Comparison of ENCODE assay signal across 8 cellular contexts in the genomic region with DNA sequence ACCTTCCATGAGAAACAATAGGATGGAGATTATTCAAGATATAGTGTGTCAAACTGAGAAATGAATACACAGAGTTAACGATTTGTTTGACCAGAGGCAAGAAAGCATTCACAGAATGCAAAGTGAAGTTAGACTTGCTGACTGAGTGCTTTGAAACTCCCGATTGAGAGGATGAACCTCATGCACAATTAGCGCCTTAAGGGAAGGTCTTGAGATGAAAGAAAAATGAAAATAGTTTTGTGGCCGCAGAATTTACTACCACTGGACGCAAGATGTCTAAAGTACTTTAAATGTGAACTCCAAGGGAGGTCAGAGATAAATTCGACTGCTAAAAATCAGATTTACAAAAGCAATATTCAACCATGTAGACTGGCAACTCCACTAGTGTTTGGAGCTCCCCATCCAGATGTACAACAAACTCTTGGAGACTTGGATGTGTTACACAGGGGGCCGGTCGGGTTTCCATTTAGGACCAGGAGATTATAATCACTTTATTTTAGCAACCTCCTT. TPM values are rescaled to one million over a fixed set of nuclear protein-coding genes. Genes with fewer than 3 reads are reported as not detected.
DNase-seq lines count a peak whose midpoint lies in the region; ATAC-seq and TF ChIP-seq lines count a peak whose summit lies in the region.

No MANE protein-coding gene starts in this region.

- H3K27ac Mint-ChIP-seq in progenitor cell of endocrine pancreas, result peak overlapping the region; percentile 99

- DNase-seq in GM06990 (ENCODE audit: extremely low read depth, insufficient read length) (no peak), Panc1 (ENCODE audit: low read depth, low spot score) (no peak), epithelial cell of esophagus (ENCODE audit: low read depth) (no peak), progenitor cell of endocrine pancreas (ENCODE audit: low spot score, unreplicated experiment) (no peak), left lobe of liver (ENCODE audit: low spot score) (no peak), H4 (ENCODE audit: low spot score) (no peak)

- peaks cover 6% of the 10 kb centered on the region for H3K4me1 ChIP-seq in Panc1 (ENCODE audit: control insufficient read depth, insufficient read depth, low read length)

- peaks cover 3% of the 10 kb centered on the region for H3K9me3 Mint-ChIP-seq in progenitor cell of endocrine pancreas (ENCODE audit: low read depth)

- H3K27me3 ChIP-seq in GM06990 (replicated peaks; ENCODE audit: control insufficient read depth, insufficient read depth, low read length) (no peaks in the 10 kb centered on the region), Panc1 (ENCODE audit: control insufficient read depth, insufficient read depth, low read length) (no peaks in the 10 kb centered on the region)

- peaks cover 11% of the 10 kb centered on the region for H3K27me3 Mint-ChIP-seq in progenitor cell of endocrine pancreas

- no TSS peak for BruUV-seq in Panc1 (replicated peaks; lab: Mats Ljungman, UMichigan)

- CTCF ChIA-PET in Panc1 (lab: Charles Lee), result no interaction called here

- H3K36me3 Mint-ChIP-seq in progenitor cell of endocrine pancreas (ENCODE audit: insufficient read depth), result peaks cover 2% of the 10 kb centered on the region

- POLR2A ChIA-PET in Panc1 (lab: Charles Lee), result no interaction called here

- H3K4me3 ChIP-seq in GM06990 (replicated peaks; ENCODE audit: low read depth, low read length) (peak overlapping the region; percentile 83), Panc1 (ENCODE audit: low read depth in 2 of 2, low read length in 2 of 2) (peak overlapping the region; percentile 85 to 98), epithelial cell of esophagus (ENCODE audit: low read length) (peak overlapping the region; percentile 83)

- peak overlapping the region; percentile 87 for H3K4me3 Mint-ChIP-seq in progenitor cell of endocrine pancreas (ENCODE audit: low read depth)

- ATAC-seq in Panc1 (no peak; the same call in 1 of the 2 replicates), left lobe of liver (no peak), GM21619 (IDR thresholded peaks at IDR 0.05; ENCODE audit: unreplicated experiment) (no peak), GM19328 (IDR thresholded peaks at IDR 0.05; ENCODE audit: unreplicated experiment) (no peak)

- no peak overlapping the region for H3K27ac ChIP-seq in Panc1 (ENCODE audit: low read length)

- intact Hi-C loops in Panc1 (cut with micrococcal nuclease; ENCODE audit: unreplicated experiment), result no loop called here

- no peaks in the 10 kb centered on the region for H3K9me3 ChIP-seq in Panc1 (ENCODE audit: control insufficient read depth, insufficient read depth, low read depth, low read length)

- peaks cover 10% of the 10 kb centered on the region for H3K4me1 Mint-ChIP-seq in progenitor cell of endocrine pancreas (ENCODE audit: low read depth)

- H3K36me3 ChIP-seq in GM06990 (ENCODE audit: control insufficient read depth, insufficient read depth, low read length) (no peaks in the 10 kb centered on the region), Panc1 (ENCODE audit: control insufficient read depth, insufficient read depth, low read length) (peaks cover 16% of the 10 kb centered on the region)

- in situ Hi-C loops in Panc1 (cut with HindIII; ENCODE audit: low pct_unique_long_range_greater_than_20kb, low sequenced_read_pairs), result no loop called here

- TF ChIP-seq CTCF in GM06990 (IDR thresholded peaks at IDR 0.05; ENCODE audit: insufficient read depth, low read length, poor library complexity, severe bottlenecking) (no peak), Panc1 (IDR thresholded peaks at IDR 0.05) (no peak), epithelial cell of esophagus (IDR thresholded peaks at IDR 0.05; ENCODE audit: insufficient read depth, low read depth, low read length, missing control alignments) (no peak), progenitor cell of endocrine pancreas (IDR thresholded peaks at IDR 0.05; ENCODE audit: unreplicated experiment) (no peak)

RNA-seq across cellular contexts. Expression of a gene that starts 0.7 kb away (rescaled TPM):
- total RNA-seq in Panc1 (2021; ENCODE audit: unreplicated experiment) (24.5 TPM), progenitor cell of endocrine pancreas (48.3 and 48.4 TPM in 2 replicates), left lobe of liver (10.6 TPM)
- 4.5 TPM for polyA plus RNA-seq in Panc1 (2012; ENCODE audit: insufficient read length)
- 21.3 and 26.8 TPM in 2 replicates for total RNA-seq in H4 (2014; rRNA removed; shearing (Covaris generic))

RNA-seq across cellular contexts. Expression of a gene that starts 21.6 kb away (rescaled TPM):
- total RNA-seq in Panc1 (2021; ENCODE audit: unreplicated experiment) (5.7 TPM), progenitor cell of endocrine pancreas (5.1 and 6.9 TPM in 2 replicates), left lobe of liver (5.6 TPM)
- 4.3 TPM for polyA plus RNA-seq in Panc1 (2012; ENCODE audit: insufficient read length)
- 12.8 and 16.0 TPM in 2 replicates for total RNA-seq in H4 (2014; rRNA removed; shearing (Covaris generic))

RNA-seq across cellular contexts. Expression of a gene that starts 33.2 kb away (rescaled TPM):
- total RNA-seq in Panc1 (2021; ENCODE audit: unreplicated experiment) (10.5 TPM), progenitor cell of endocrine pancreas (19.9 and 21.6 TPM in 2 replicates), left lobe of liver (0.75 TPM)
- 9.2 TPM for polyA plus RNA-seq in Panc1 (2012; ENCODE audit: insufficient read length)
- 13.2 and 15.3 TPM in 2 replicates for total RNA-seq in H4 (2014; rRNA removed; shearing (Covaris generic))
